Comparison of ENCODE assay signal across 12 cellular contexts in genomic region chr4:76420311-76420710, GRCh38. TPM values are rescaled to one million over a fixed set of nuclear protein-coding genes. Genes with fewer than 3 reads are reported as not detected.
DNase-seq lines count a peak whose midpoint lies in the region; ATAC-seq and TF ChIP-seq lines count a peak whose summit lies in the region.
"Had no signal": no experiment of that assay in that cellular context is flagged by ENCODE, and none has a peak within 500 bp of the region (broad histone marks: within the 10 kb centered on the region; RNA-seq: fewer than 3 reads in every experiment).

No MANE protein-coding gene starts in this region.

- H3K4me1 Mint-ChIP-seq in activated naive CD4-positive, alpha-beta T cell treated with anti-CD3 and anti-CD28 coated beads for 36 hours (ENCODE audit: low read depth): peaks cover 7% of the 10 kb centered on the region
- peaks cover 6% of the 10 kb centered on the region in 2 donors for H3K4me1 Mint-ChIP-seq in effector memory CD8-positive, alpha-beta T cell (ENCODE audit: low read depth in 2 of 2)
- H3K4me1 Mint-ChIP-seq in naive B cell: peaks cover 8 to 14% (median 13%) of the 10 kb centered on the region in 3 donors

- no peaks in the 10 kb centered on the region for H3K36me3 Mint-ChIP-seq in activated naive CD4-positive, alpha-beta T cell treated with anti-CD3 and anti-CD28 coated beads for 36 hours (ENCODE audit: low read depth)
- H3K36me3 Mint-ChIP-seq in activated naive CD4-positive, alpha-beta T cell treated with anti-CD3 and anti-CD28 coated beads, Interleukin-2, amount 50 U/mL, for 72 hours: peaks cover 5 to 11% of the 10 kb centered on the region in 2 donors
- no peaks in the 10 kb centered on the region for H3K36me3 Mint-ChIP-seq in effector memory CD8-positive, alpha-beta T cell (ENCODE audit: insufficient read depth)
- no peaks in the 10 kb centered on the region for H3K36me3 Mint-ChIP-seq in naive B cell

- 56 to 59% methylated on average over 12 of the region's 12 CpGs for WGBS in upper lobe of left lung, 2 donors

- TF ChIP-seq EP300 in upper lobe of left lung (IDR thresholded peaks at IDR 0.05): no peak

- no peaks in the 10 kb centered on the region for H3K9me3 Mint-ChIP-seq in activated naive CD4-positive, alpha-beta T cell treated with anti-CD3 and anti-CD28 coated beads for 36 hours
- H3K9me3 Mint-ChIP-seq in activated naive CD4-positive, alpha-beta T cell treated with anti-CD3 and anti-CD28 coated beads, Interleukin-2, amount 50 U/mL, for 72 hours: no peaks in the 10 kb centered on the region
- no peaks in the 10 kb centered on the region for H3K9me3 Mint-ChIP-seq in effector memory CD8-positive, alpha-beta T cell
- peaks cover 0 to 4% (median 0%) of the 10 kb centered on the region in 7 donors for H3K9me3 Mint-ChIP-seq in naive B cell

- H3K4me1 ChIP-seq in upper lobe of left lung: peaks cover 4 to 17% (median 7%) of the 10 kb centered on the region in 4 donors

- no peaks in the 10 kb centered on the region for H3K9me3 ChIP-seq in upper lobe of left lung

- H3K36me3 ChIP-seq in upper lobe of left lung: no peaks in the 10 kb centered on the region

- peaks cover 20% of the 10 kb centered on the region for H3K27me3 Mint-ChIP-seq in activated naive CD4-positive, alpha-beta T cell treated with anti-CD3 and anti-CD28 coated beads for 36 hours (ENCODE audit: low read depth)
- peaks cover 30 to 59% of the 10 kb centered on the region in 2 donors for H3K27me3 Mint-ChIP-seq in effector memory CD8-positive, alpha-beta T cell
- peaks cover 19 to 41% (median 31%) of the 10 kb centered on the region in 3 donors for H3K27me3 Mint-ChIP-seq in naive B cell

- peak overlapping the region; percentile 51 for H3K4me3 Mint-ChIP-seq in activated naive CD4-positive, alpha-beta T cell treated with anti-CD3 and anti-CD28 coated beads for 36 hours
- H3K4me3 Mint-ChIP-seq in effector memory CD8-positive, alpha-beta T cell: peak overlapping the region; percentile 54 to 60
- H3K4me3 Mint-ChIP-seq in naive B cell: peak overlapping the region; percentile 37 to 83 (median 74)

- no peak for ATAC-seq in activated naive CD4-positive, alpha-beta T cell treated with anti-CD3 and anti-CD28 coated beads, Interleukin-2, amount 50 U/mL, for 72 hours
- ATAC-seq in effector memory CD8-positive, alpha-beta T cell (replicated peaks): no peak
- ATAC-seq in naive B cell (ENCODE audit: low read depth in 2 of 2): no peak
- no peak for ATAC-seq in upper lobe of left lung (ENCODE audit: low FRiP score in 2 of 2)
- ATAC-seq: GM12878, K562 had no signal

- intact Hi-C loops in activated naive CD4-positive, alpha-beta T cell treated with anti-CD3 and anti-CD28 coated beads for 36 hours (cut with micrococcal nuclease): no loop called here
- intact Hi-C loops in posterior vena cava (cut with DNase I): no loop called here

- DNase-seq in activated naive CD4-positive, alpha-beta T cell treated with anti-CD3 and anti-CD28 coated beads for 36 hours: no peak
- DNase-seq in activated naive CD4-positive, alpha-beta T cell treated with anti-CD3 and anti-CD28 coated beads, Interleukin-2, amount 50 U/mL, for 72 hours (ENCODE audit: low spot score in 2 of 2): no peak
- DNase-seq in effector memory CD8-positive, alpha-beta T cell: no peak
- no peak for DNase-seq in naive B cell
- DNase-seq in upper lobe of left lung: no peak
- no peak for DNase-seq in mesenteric fat pad (ENCODE audit: low spot score)
- no peak for DNase-seq in NCI-H82 (lab: John Stamatoyannopoulos, UW)
- DNase-seq in posterior vena cava (ENCODE audit: low spot score): no peak
- DNase-seq: kidney glomerular epithelial cell, NCI-H774 had no signal

- no peak for TF ChIP-seq POLR2A in upper lobe of left lung (IDR thresholded peaks at IDR 0.05)

- H3K4me3 ChIP-seq in upper lobe of left lung: peak overlapping the region in 3 of 4 donors; percentile 37 to 60 (median 46)
- H3K4me3 ChIP-seq: GM12878, K562 had no signal

- H3K27ac ChIP-seq in upper lobe of left lung: no peak overlapping the region

- no peaks in the 10 kb centered on the region for H3K27me3 ChIP-seq in upper lobe of left lung

- TF ChIP-seq CTCF in upper lobe of left lung (IDR thresholded peaks at IDR 0.05): no peak

- CTCF ChIA-PET in activated naive CD4-positive, alpha-beta T cell treated with anti-CD3 and anti-CD28 coated beads for 36 hours (lab: Charles Lee): interaction anchor here (0.6 to 2.2 kb wide), 3 partner anchors 10 to 11 kb away, joined by 3 to 6 read pairs (median 4); no protein-coding TSS in a partner anchor

- no peak overlapping the region for H3K27ac Mint-ChIP-seq in activated naive CD4-positive, alpha-beta T cell treated with anti-CD3 and anti-CD28 coated beads for 36 hours
- H3K27ac Mint-ChIP-seq in activated naive CD4-positive, alpha-beta T cell treated with anti-CD3 and anti-CD28 coated beads, Interleukin-2, amount 50 U/mL, for 72 hours: no peak overlapping the region
- H3K27ac Mint-ChIP-seq in effector memory CD8-positive, alpha-beta T cell: no peak overlapping the region
- peak overlapping the region in 1 of 6 donors; percentile 42 for H3K27ac Mint-ChIP-seq in naive B cell

RNA-seq across cellular contexts. Expression of gene CCDC158, which starts 0.6 kb away (rescaled TPM):
- not detected for total RNA-seq in activated naive CD4-positive, alpha-beta T cell treated with anti-CD3 and anti-CD28 coated beads for 36 hours
- not detected for total RNA-seq in activated naive CD4-positive, alpha-beta T cell treated with anti-CD3 and anti-CD28 coated beads, Interleukin-2, amount 50 U/mL, for 72 hours
- polyA plus RNA-seq in naive B cell (ENCODE audit: low read depth in 6 of 6): not detected
- 1 to 10 TPM in 1 of 6 donors, under 1 TPM in 4, not detected in 1; 0.11 to 1.0 (median 0.37) TPM for total RNA-seq in upper lobe of left lung
- 0.45 TPM for total RNA-seq in mesenteric fat pad
- 1 to 10 TPM; 2.0 to 2.3 TPM for total RNA-seq in posterior vena cava
- total RNA-seq: GM12878, K562 had no signal
- polyA plus RNA-seq: GM12878, K562 had no signal

RNA-seq across cellular contexts. Expression of gene SHROOM3, which starts 14.7 kb away (rescaled TPM):
- under 1 TPM; 0.12 to 0.21 TPM for total RNA-seq in activated naive CD4-positive, alpha-beta T cell treated with anti-CD3 and anti-CD28 coated beads for 36 hours
- total RNA-seq in activated naive CD4-positive, alpha-beta T cell treated with anti-CD3 and anti-CD28 coated beads, Interleukin-2, amount 50 U/mL, for 72 hours: under 1 TPM; 0.20 to 0.21 TPM
- polyA plus RNA-seq in naive B cell (ENCODE audit: low read depth in 6 of 6): under 1 TPM in 3 of 6 donors, not detected in 3; 0.40 to 0.95 (median 0.69) TPM
- 100 to 1,000 TPM in 3 of 6 donors, 10 to 100 TPM in 3; 62.3 to 216 (median 116) TPM for total RNA-seq in upper lobe of left lung
- total RNA-seq in mesenteric fat pad: 0.51 TPM
- 10 to 100 TPM; 71.4 to 77.8 TPM for total RNA-seq in posterior vena cava

Comparison
In these comparisons a context has a peak if more than half of its experiments do, and no peak if none do; other contexts are left out.
1. RNA of gene SHROOM3, which starts 14.7 kb away (total RNA-seq): 62.3 to 216 TPM in upper lobe of left lung and 71.4 to 77.8 TPM in posterior vena cava; 0.51 TPM in mesenteric fat pad (single experiment), 0.12 to 0.21 TPM in activated naive CD4-positive, alpha-beta T cell treated with anti-CD3 and anti-CD28 coated beads for 36 hours and 0.20 to 0.21 TPM in activated naive CD4-positive, alpha-beta T cell treated with anti-CD3 and anti-CD28 coated beads, Interleukin-2, amount 50 U/mL, for 72 hours; every median in the first group is over 10 times any median in the second.
2. Peak in every context shown above with its lines, with median percentiles within 50 percentile points of each other: H3K4me3 Mint-ChIP-seq.